11 cellular contexts compared by ENCODE assay signal in the genomic region with DNA sequence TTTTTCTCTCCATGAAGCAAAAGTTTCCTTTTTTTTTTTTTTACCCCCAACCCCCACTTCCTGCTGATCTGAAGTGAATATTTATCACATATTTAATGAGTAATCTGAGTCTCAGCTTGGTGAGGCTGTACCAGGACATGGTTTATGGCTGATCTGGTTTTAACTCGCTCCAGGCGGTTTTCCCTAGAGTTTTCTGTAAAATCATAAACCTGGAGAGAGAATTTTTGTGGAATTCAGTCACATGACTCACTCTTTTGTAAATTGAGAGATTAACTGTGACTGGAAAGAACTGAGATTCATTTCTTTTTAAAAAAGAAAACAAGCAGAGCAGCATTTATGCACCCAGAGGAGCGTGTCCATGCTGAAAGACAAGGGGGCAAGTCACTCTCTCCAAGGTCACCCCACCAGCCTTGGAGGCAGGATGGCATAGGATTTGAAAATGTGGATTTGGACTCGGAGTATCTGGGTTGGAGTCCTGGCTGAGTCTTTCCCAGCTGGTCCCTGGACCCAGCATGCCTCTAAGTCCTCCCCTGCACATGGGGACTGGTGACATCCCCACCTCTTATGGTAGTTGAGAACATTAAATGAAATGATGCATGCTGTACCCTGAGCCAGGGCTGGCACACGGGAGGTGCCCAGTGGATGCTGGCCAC.
A peak's percentile ranks its signal among the peaks of the same experiment; 100 is the strongest.
DNase-seq lines count a peak whose midpoint lies in the region; ATAC-seq, FAIRE-seq and TF ChIP-seq lines count a peak whose summit lies in the region.
"Had no signal": no experiment of that assay in that cellular context is flagged by ENCODE, and none has a peak within 500 bp of the region (broad histone marks: within the 10 kb centered on the region; RNA-seq: fewer than 3 reads in every experiment).

No MANE protein-coding gene starts in this region.

- POLR2A ChIA-PET in RWPE1 (lab: Yijun Ruan, JAX; ENCODE audit: low non-redundant PET): no interaction called here

- no peak for TF ChIP-seq CTCF in RWPE1 (conservative IDR thresholded peaks at IDR 0.05; ENCODE audit: low read depth)
- no peak for TF ChIP-seq CTCF in fibroblast of mammary gland (conservative IDR thresholded peaks at IDR 0.05; ENCODE audit: control insufficient read depth, insufficient read depth, low read depth, low read length)
- no peak for TF ChIP-seq CTCF in pancreas (IDR thresholded peaks at IDR 0.05)

- in situ Hi-C loops in Caki2 (cut with HindIII; ENCODE audit: low pct_unique_long_range_greater_than_20kb, low sequenced_read_pairs): no loop called here

- no peak overlapping the region for H3K4me3 Mint-ChIP-seq in stimulated activated naive CD8-positive, alpha-beta T cell treated with anti-CD3 and anti-CD28 coated beads, Interleukin-15, amount 100 ng/mL, for 72 hours

- CTCF ChIA-PET in RWPE1 (lab: Yijun Ruan, JAX): no interaction called here

- intact Hi-C loops in pancreas (cut with DNase I): no loop called here

- H3K27me3 ChIP-seq in pancreas: no peaks in the 10 kb centered on the region
- H3K27me3 ChIP-seq: neutrophil had no signal

- no peaks in the 10 kb centered on the region for H3K9me3 ChIP-seq in pancreas
- H3K9me3 ChIP-seq: neutrophil had no signal

- FAIRE-seq in pancreas (lab: Jason Lieb, UNC): no peak

- ATAC-seq in pancreas: peak; percentile 71 to 89 (median 81)
- ATAC-seq in stimulated activated naive CD8-positive, alpha-beta T cell treated with anti-CD3 and anti-CD28 coated beads, Interleukin-15, amount 100 ng/mL, for 72 hours: no peak

- 34 to 42% methylated on average over 5 of the region's 5 CpGs for WGBS in pancreas, 2 donors

- H3K27me3 Mint-ChIP-seq in stimulated activated naive CD8-positive, alpha-beta T cell treated with anti-CD3 and anti-CD28 coated beads, Interleukin-15, amount 100 ng/mL, for 72 hours: no peaks in the 10 kb centered on the region

- no peaks in the 10 kb centered on the region for H3K4me1 Mint-ChIP-seq in stimulated activated naive CD8-positive, alpha-beta T cell treated with anti-CD3 and anti-CD28 coated beads, Interleukin-15, amount 100 ng/mL, for 72 hours

- no peaks in the 10 kb centered on the region for H3K9me3 Mint-ChIP-seq in stimulated activated naive CD8-positive, alpha-beta T cell treated with anti-CD3 and anti-CD28 coated beads, Interleukin-15, amount 100 ng/mL, for 72 hours

- H3K27ac ChIP-seq in RWPE1: peak overlapping the region; percentile 94
- peak overlapping the region; percentile 23 to 69 (median 44) for H3K27ac ChIP-seq in pancreas
- H3K27ac ChIP-seq: neutrophil had no signal

- H3K4me1 ChIP-seq in pancreas: peaks cover 9 to 22% (median 12%) of the 10 kb centered on the region in 3 donors

- peaks cover 0 to 6% (median 0%) of the 10 kb centered on the region in 3 donors for H3K36me3 ChIP-seq in pancreas
- H3K36me3 ChIP-seq: neutrophil had no signal

- H3K4me3 ChIP-seq in fibroblast of mammary gland (ENCODE audit: control insufficient read depth, low read depth, low read length): no peak overlapping the region
- no peak overlapping the region for H3K4me3 ChIP-seq in pancreas

- DNase-seq in Caki2 (ENCODE audit: low read depth) (peak; percentile 65), RWPE1 (ENCODE audit: low spot score) (peak; percentile 98), fibroblast of mammary gland (ENCODE audit: low read depth) (peak; percentile 92), pancreas (peak in 1 of 6 donors; percentile 37), DMS79 treated with DMSO at 0.1 percent for 48 hours (lab: John Stamatoyannopoulos, UW) (no peak)
- no peak for DNase-seq in activated CD8-positive, alpha-beta memory T cell treated with anti-CD3 and anti-CD28 coated beads, Interleukin-2, amount 50 U/mL, for 4 hours
- no peak for DNase-seq in stimulated activated naive CD8-positive, alpha-beta T cell treated with anti-CD3 and anti-CD28 coated beads, Interleukin-15, amount 100 ng/mL, for 72 hours
- no peak for DNase-seq in stimulated activated CD4-positive, alpha-beta T cell treated with anti-CD3 and anti-CD28 coated beads, Interleukin-2, amount 100 ng/mL, for 24 hours
- DNase-seq: activated CD8-positive, alpha-beta memory T cell treated with anti-CD3 and anti-CD28 coated beads for 24 hours; stimulated activated naive CD4-positive, alpha-beta T cell had no signal

- no peak overlapping the region for H3K27ac Mint-ChIP-seq in stimulated activated naive CD8-positive, alpha-beta T cell treated with anti-CD3 and anti-CD28 coated beads, Interleukin-15, amount 100 ng/mL, for 72 hours

Comparison
In these comparisons a context has a peak if more than half of its experiments do, and no peak if none do; other contexts are left out.
1. DNase-seq: peak in Caki2 (single experiment), RWPE1 (single experiment) and fibroblast of mammary gland (single experiment); none in DMS79 treated with DMSO at 0.1 percent for 48 hours (single experiment), activated CD8-positive, alpha-beta memory T cell treated with anti-CD3 and anti-CD28 coated beads, Interleukin-2, amount 50 U/mL, for 4 hours (single experiment), stimulated activated naive CD8-positive, alpha-beta T cell treated with anti-CD3 and anti-CD28 coated beads, Interleukin-15, amount 100 ng/mL, for 72 hours (0 of 2) and stimulated activated CD4-positive, alpha-beta T cell treated with anti-CD3 and anti-CD28 coated beads, Interleukin-2, amount 100 ng/mL, for 24 hours (0 of 2).